21 cellular contexts compared by ENCODE assay signal in the genomic region with DNA sequence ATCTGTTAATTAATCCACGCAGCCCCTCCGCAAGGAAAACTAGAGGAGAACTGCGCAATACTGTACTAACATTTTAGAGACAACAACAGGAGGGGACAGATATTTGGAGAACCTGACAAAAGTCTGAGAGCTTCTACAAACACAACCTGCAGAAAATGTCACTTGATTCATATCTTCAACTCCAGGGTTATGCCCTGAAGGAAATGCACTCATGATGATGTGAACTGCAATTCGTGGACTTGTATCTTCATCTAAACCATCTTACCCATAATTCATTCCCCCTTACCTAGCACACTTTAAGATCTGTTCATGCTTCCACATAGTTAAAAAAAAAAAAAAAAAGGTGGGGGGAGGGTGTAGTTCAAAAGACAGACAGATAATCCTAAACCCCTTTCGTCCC.
"Had no signal": no experiment of that assay in that cellular context is flagged by ENCODE, and none has a peak within 500 bp of the region (broad histone marks: within the 10 kb centered on the region; RNA-seq: fewer than 3 reads in every experiment).

No MANE protein-coding gene starts in this region.

- H3K27me3 ChIP-seq: breast epithelium had no signal

- H3K27me3 Mint-ChIP-seq: activated naive CD4-positive, alpha-beta T cell treated with anti-CD3 and anti-CD28 coated beads, Interleukin-2, amount 50 U/mL, for 24 hours; T-cell had no signal

- H3K27ac ChIP-seq: breast epithelium, SK-N-MC, WERI-Rb-1 had no signal

- H3K9me3 Mint-ChIP-seq: activated naive CD4-positive, alpha-beta T cell treated with anti-CD3 and anti-CD28 coated beads, Interleukin-2, amount 50 U/mL, for 24 hours had no signal

- DNase-seq: activated CD4-positive, alpha-beta T cell treated with anti-CD3 and anti-CD28 coated beads for 4 hours; activated CD8-positive, alpha-beta memory T cell treated with anti-CD3 and anti-CD28 coated beads, Interleukin-2, amount 50 U/mL, for 4 hours; activated CD8-positive, alpha-beta T cell treated with anti-CD3 and anti-CD28 coated beads for 36 hours; activated naive CD4-positive, alpha-beta T cell; aorta; caudate nucleus; MM.1S; NCI-H1105; NCI-H1436; NCI-H1694 treated with DMSO at 0.1 percent for 48 hours; NCI-H2029 treated with DMSO at 0.1 percent for 48 hours; NCI-H345; NCI-H510A; NCI-H526 treated with DMSO at 0.1 percent for 48 hours; SIG-M5; T-cell; WERI-Rb-1 had no signal

- ATAC-seq: activated CD4-positive, CD25-positive, alpha-beta regulatory T cell treated with anti-CD3 and anti-CD28 coated beads, Interleukin-2, amount 50 U/mL, for 24 hours; activated CD8-positive, alpha-beta T cell treated with anti-CD3 and anti-CD28 coated beads for 36 hours; T-cell had no signal

- H3K27ac Mint-ChIP-seq: activated CD8-positive, alpha-beta T cell treated with anti-CD3 and anti-CD28 coated beads for 36 hours; activated naive CD4-positive, alpha-beta T cell treated with anti-CD3 and anti-CD28 coated beads, Interleukin-2, amount 50 U/mL, for 24 hours; T-cell had no signal

- H3K9me3 ChIP-seq: breast epithelium had no signal

- H3K4me1 ChIP-seq: breast epithelium had no signal

- H3K36me3 ChIP-seq: breast epithelium, WERI-Rb-1 had no signal

- H3K4me3 Mint-ChIP-seq: activated CD8-positive, alpha-beta T cell treated with anti-CD3 and anti-CD28 coated beads for 36 hours; activated naive CD4-positive, alpha-beta T cell treated with anti-CD3 and anti-CD28 coated beads, Interleukin-2, amount 50 U/mL, for 24 hours; T-cell had no signal

- H3K4me3 ChIP-seq: breast epithelium, SK-N-MC had no signal
